Comparison of ENCODE assay signal across 34 cellular contexts in genomic region chr5:112849912-112850311, GRCh38. TPM values are rescaled to one million over a fixed set of nuclear protein-coding genes. Genes with fewer than 3 reads are reported as not detected.
DNase-seq lines count a peak whose midpoint lies in the region; ATAC-seq, FAIRE-seq and TF ChIP-seq lines count a peak whose summit lies in the region.
"Had no signal": no experiment of that assay in that cellular context is flagged by ENCODE, and none has a peak within 500 bp of the region (broad histone marks: within the 10 kb centered on the region; RNA-seq: fewer than 3 reads in every experiment).

No MANE protein-coding gene starts in this region.

- H3K9me2 ChIP-seq in SK-N-SH = no peaks in the 10 kb centered on the region
- no peaks in the 10 kb centered on the region for H3K9me2 ChIP-seq in Karpas-422 (replicated peaks; ENCODE audit: insufficient read depth, low read length)

- no peak for TF ChIP-seq POLR2A in GM12878 (IDR thresholded peaks at IDR 0.05; ENCODE audit: low read depth, low read length)

- ATAC-seq in SK-N-SH treated with all-trans-retinoic acid at 6 μM for 48 hours (no peak), GM12878 (no peak)
- ATAC-seq: A549; CD8-positive, alpha-beta T cell had no signal

- H3K79me2 ChIP-seq in SK-N-SH (ENCODE audit: insufficient read depth) (no peaks in the 10 kb centered on the region), Karpas-422 (ENCODE audit: low read length) (no peaks in the 10 kb centered on the region), GM12878 (ENCODE audit: control insufficient read depth, insufficient read depth, low read length) (no peaks in the 10 kb centered on the region)

- RAD21 ChIA-PET in GM12878 (lab: Charles Lee; ENCODE audit: unreplicated experiment) = no interaction called here

- intact Hi-C loops in GM12878 (cut with micrococcal nuclease; ENCODE audit: unreplicated experiment) = loop anchor here (2.0 to 5.0 kb wide), 2 partner anchors 158 to 299 kb away; no protein-coding TSS in a partner anchor

- in situ Hi-C loops in GM12878 (cut with MboI) = no loop called here

- TF ChIP-seq CTCF in SK-N-SH (IDR thresholded peaks at IDR 0.05) (no peak), GM12878 (IDR thresholded peaks at IDR 0.05 in 2 of 3, conservative IDR thresholded peaks at IDR 0.05 in 1 of 3; ENCODE audit: control insufficient read depth in 2 of 3, extremely low read depth in 1 of 3, insufficient read depth in 1 of 3, low read depth in 3 of 3, low read length in 3 of 3) (no peak)

- H3K4me1 ChIP-seq in SK-N-SH (ENCODE audit: control insufficient read depth in 1 of 2, insufficient read depth in 2 of 2, low read depth in 1 of 2, low read length in 1 of 2) (peaks cover 0 to 2% of the 10 kb centered on the region in 2 experiments; a peak in 2 of 4 replicates), Karpas-422 (ENCODE audit: low read length) (peaks cover 46% of the 10 kb centered on the region), GM12878 (ENCODE audit: control insufficient read depth, insufficient read depth, low read length) (no peaks in the 10 kb centered on the region)
- H3K4me1 ChIP-seq: A549; BE2C; BLaER1; BLaER1 treated with 17β-estradiol and CSF1 and Interleukin-3, amounts not matched to agents 10 nM and 100 nM; Caco-2 had no signal

- CTCF ChIA-PET in SK-N-SH (lab: Yijun Ruan, JAX) = interaction anchor here (0.7 kb wide), 1 partner anchor 146 kb away, joined by 3 read pairs; no protein-coding TSS in a partner anchor
- CTCF ChIA-PET in HEK293T (lab: Yijun Ruan, JAX) = no interaction called here
- CTCF ChIA-PET in GM12878 (lab: Yijun Ruan, JAX) = interaction anchor here (1.1 kb wide), 1 partner anchor 73 kb away, joined by 3 read pairs; no protein-coding TSS in a partner anchor

- H3K9me3 ChIP-seq in SK-N-SH (no peaks in the 10 kb centered on the region), Karpas-422 (ENCODE audit: low read length) (peaks cover 7% of the 10 kb centered on the region), GM12878 (replicated peaks; ENCODE audit: control insufficient read depth, insufficient read depth, low read length) (peaks cover 2% of the 10 kb centered on the region; the same call in 2 of the 3 replicates)
- H3K9me3 ChIP-seq: BE2C had no signal

- DNase-seq in SK-N-SH = no peak
- DNase-seq in HEK293T (ENCODE audit: extremely low spot score) = no peak
- no peak for DNase-seq in Karpas-422
- DNase-seq in GM12878 (ENCODE audit: low read depth, low spot score) = no peak
- DNase-seq in NCI-H2196 (lab: John Stamatoyannopoulos, UW; ENCODE audit: unreplicated experiment) = no peak
- DNase-seq in SIG-M5 (lab: John Stamatoyannopoulos, UW) = no peak
- no peak for DNase-seq in NCI-H82 treated with DMSO at 0.1 percent for 48 hours (lab: John Stamatoyannopoulos, UW; ENCODE audit: unreplicated experiment)
- DNase-seq: 8988T; ACHN; AML-193; BE2C; C1 segment of cervical spinal cord; Caco-2; Calu3; CD4-positive, alpha-beta memory T cell; CD4-positive, alpha-beta T cell; CD4-positive, CD25-positive, alpha-beta regulatory T cell; CD8-positive, alpha-beta memory T cell; CD8-positive, alpha-beta T cell; COR-L47; DMS 273 treated with DMSO at 0.1 percent for 48 hours; DMS153; DMS53; DMS79; DMS79 treated with DMSO at 0.1 percent for 48 hours; DND-41; EL had no signal

- H3K9ac ChIP-seq in SK-N-SH (no peak overlapping the region), Karpas-422 (ENCODE audit: low read length) (no peak overlapping the region), GM12878 (ENCODE audit: control insufficient read depth, insufficient read depth, low read length) (no peak overlapping the region)
- H3K9ac ChIP-seq: BLaER1; BLaER1 treated with 17β-estradiol and CSF1 and Interleukin-3, amounts not matched to agents 10 nM and 100 nM had no signal

- WGBS in SK-N-SH (ENCODE audit: low lambda C conversion rate) = 87% methylated on average over 2 of the region's 2 CpGs
- WGBS in GM12878 (ENCODE audit: insufficient coverage, insufficient replicate concordance, low lambda C conversion rate, missing lambda C conversion rate) = 61% methylated on average over 2 of the region's 2 CpGs

- H3K27me3 ChIP-seq in SK-N-SH (ENCODE audit: insufficient read depth) = no peaks in the 10 kb centered on the region
- no peaks in the 10 kb centered on the region for H3K27me3 ChIP-seq in Karpas-422 (ENCODE audit: low read length)
- no peaks in the 10 kb centered on the region for H3K27me3 ChIP-seq in GM12878 (replicated peaks in 1 of 2; ENCODE audit: control insufficient read depth in 2 of 2, insufficient read depth in 2 of 2, low read length in 1 of 2)
- H3K27me3 ChIP-seq: BE2C; BLaER1; BLaER1 treated with 17β-estradiol and CSF1 and Interleukin-3, amounts not matched to agents 10 nM and 100 nM had no signal

- POLR2A ChIA-PET in SK-N-SH (lab: Yijun Ruan, JAX) = no interaction called here
- POLR2A ChIA-PET in HEK293T (lab: Yijun Ruan, JAX) = no interaction called here
- POLR2A ChIA-PET in GM12878 (lab: Charles Lee) = interaction anchor here (0.6 kb wide), 1 partner anchor 23 kb away, joined by 5 read pairs; no protein-coding TSS in a partner anchor

- H3K36me3 ChIP-seq in SK-N-SH (replicated peaks in 1 of 2; ENCODE audit: control insufficient read depth in 1 of 2, insufficient read depth in 2 of 2, low read length in 1 of 2) = no peaks in the 10 kb centered on the region
- no peaks in the 10 kb centered on the region for H3K36me3 ChIP-seq in Karpas-422 (ENCODE audit: insufficient read depth, low read length)
- no peaks in the 10 kb centered on the region for H3K36me3 ChIP-seq in GM12878 (ENCODE audit: control insufficient read depth in 2 of 2, insufficient read depth in 2 of 2, low read length in 1 of 2)
- H3K36me3 ChIP-seq: BE2C; BLaER1; BLaER1 treated with 17β-estradiol and CSF1 and Interleukin-3, amounts not matched to agents 10 nM and 100 nM had no signal

- TF ChIP-seq EP300 in SK-N-SH (IDR thresholded peaks at IDR 0.05; ENCODE audit: borderline replicate concordance in 1 of 2, low read depth in 1 of 2, low read length in 1 of 2) (no peak), GM12878 (IDR thresholded peaks at IDR 0.05; ENCODE audit: borderline replicate concordance in 1 of 2, control insufficient read depth in 1 of 2, low read depth in 2 of 2, low read length in 2 of 2) (no peak)

- SMC1A ChIA-PET in GM12878 (lab: Charles Lee; ENCODE audit: uncharacterized antibody, unreplicated experiment) = no interaction called here

- FAIRE-seq in GM12878 (lab: Jason Lieb, UNC) = no peak
- FAIRE-seq: A204.1 had no signal

- H3F3A ChIP-seq in SK-N-SH (replicated peaks; ENCODE audit: insufficient read depth) = peaks cover 16% of the 10 kb centered on the region

- no peak for TF ChIP-seq RAD21 in SK-N-SH (IDR thresholded peaks at IDR 0.05; ENCODE audit: low read length)
- no peak for TF ChIP-seq RAD21 in GM12878 (IDR thresholded peaks at IDR 0.05; ENCODE audit: insufficient read depth, low read depth, low read length)

- BruUV-seq in GM12878 (replicated peaks; lab: Mats Ljungman, UMichigan) = no TSS peak

- H3K4me3 ChIP-seq in SK-N-SH (ENCODE audit: low read depth in 2 of 2, low read length in 1 of 2) (no peak overlapping the region), Karpas-422 (ENCODE audit: low read length) (no peak overlapping the region), GM12878 (no peak overlapping the region)
- H3K4me3 ChIP-seq: A549; BLaER1; BLaER1 treated with 17β-estradiol and CSF1 and Interleukin-3, amounts not matched to agents 10 nM and 100 nM had no signal

- H3K4me2 ChIP-seq in SK-N-SH = no peak overlapping the region
- no peak overlapping the region for H3K4me2 ChIP-seq in Karpas-422 (ENCODE audit: low read depth, low read length, poor library complexity, severe bottlenecking)
- H3K4me2 ChIP-seq in GM12878 (ENCODE audit: control insufficient read depth, insufficient read depth) = no peak overlapping the region
- H3K4me2 ChIP-seq: A549; BLaER1; BLaER1 treated with 17β-estradiol and CSF1 and Interleukin-3, amounts not matched to agents 10 nM and 100 nM had no signal

- H4K20me1 ChIP-seq in SK-N-SH (ENCODE audit: insufficient read depth) = no peaks in the 10 kb centered on the region
- H4K20me1 ChIP-seq in Karpas-422 (ENCODE audit: insufficient read depth, low read depth, low read length) = no peaks in the 10 kb centered on the region
- H4K20me1 ChIP-seq in GM12878 (ENCODE audit: control insufficient read depth, insufficient read depth) = no peaks in the 10 kb centered on the region
- H4K20me1 ChIP-seq: BLaER1; BLaER1 treated with 17β-estradiol and CSF1 and Interleukin-3, amounts not matched to agents 10 nM and 100 nM had no signal

- H3K27ac ChIP-seq in SK-N-SH (ENCODE audit: low read depth in 2 of 2, low read length in 1 of 2) (no peak overlapping the region), Karpas-422 (ENCODE audit: low read length) (peak overlapping the region; percentile 17; the same call in 1 of the 2 replicates), GM12878 (ENCODE audit: control insufficient read depth, insufficient read depth) (no peak overlapping the region)
- H3K27ac ChIP-seq: 22Rv1; A549; BLaER1; BLaER1 treated with 17β-estradiol and CSF1 and Interleukin-3, amounts not matched to agents 10 nM and 100 nM; C4-2B had no signal

- H2AFZ ChIP-seq in SK-N-SH (ENCODE audit: low read depth) (no peak overlapping the region), Karpas-422 (ENCODE audit: low read length) (no peak overlapping the region), GM12878 (ENCODE audit: control insufficient read depth, low read depth, low read length) (no peak overlapping the region)

TF ChIP-seq in HEK293T, 16 proteins besides CTCF, POLR2A, EP300 and RAD21 (continues in another document):
- TF ChIP-seq SP1 (IDR thresholded peaks at IDR 0.05) = no peak

RNA-seq across cellular contexts. Expression of gene SRP19, which starts 11.2 kb away (rescaled TPM):
- polyA plus RNA-seq in SK-N-SH (2012; rRNA removed) = 46.4 and 54.1 TPM in 2 replicates
- 71.7 and 129 TPM in 2 replicates for polyA plus RNA-seq in SK-N-SH (2012; cell fraction: cytosol; rRNA removed)
- 18.3 and 33.4 TPM in 2 replicates for polyA plus RNA-seq in SK-N-SH (2012; cell fraction: nucleus; rRNA removed)
- 61.9 and 72.7 TPM in 2 replicates for total RNA-seq in Karpas-422 (2014; rRNA removed; shearing (Covaris generic); ENCODE audit: low replicate concordance)
- total RNA-seq in GM12878 (2013; cell fraction: nucleolus; rRNA removed) = 33.3 and 45.4 TPM in 2 replicates
- total RNA-seq in GM12878 (2014; rRNA removed) = 48.6 and 61.4 TPM in 2 replicates
- total RNA-seq in GM12878 (2014; rRNA removed; fragmentation: Illumina TruSeq; extraction: Trizol) = 137 and 155 TPM in 2 replicates
- 43.4 TPM in 2 replicates for total RNA-seq in GM12878 (2021)
- polyA plus RNA-seq in GM12878 (2011; ENCODE audit: low read depth) = 27.5 TPM
- polyA plus RNA-seq in GM12878 (2011; rRNA removed) = 72.9 and 104 TPM in 2 replicates
- polyA plus RNA-seq in GM12878 (2011; cell fraction: cytosol; rRNA removed) = 16.4 and 19.4 TPM in 2 replicates
- 22.6 and 29.7 TPM in 2 replicates for polyA plus RNA-seq in GM12878 (2011; cell fraction: nucleus; rRNA removed)
- 50.7 and 87.7 TPM in 2 replicates for polyA plus RNA-seq in GM12878 (2012)
- 157 and 200 TPM in 2 replicates for polyA plus RNA-seq in GM12878 (2014; fragmentation: Illumina TruSeq; extraction: Trizol)
- polyA plus RNA-seq in GM12878 (2014; fragmentation: Nextera tagmentation; extraction: Ambion mirVana) = 100 to 1,000 TPM; 301 to 379 TPM
- polyA plus RNA-seq in GM12878 (2014; rRNA removed) = 68.0 and 76.2 TPM in 2 replicates
- 100 to 1,000 TPM; 203 to 215 TPM for polyA plus RNA-seq in GM12878 (2016; fragmentation: Nextera tagmentation; extraction: Ambion mirVana)
- polyA minus RNA-seq in GM12878 (2011; rRNA and poly(A)+ RNA removed) = 6.5 and 13.8 TPM in 2 replicates
- polyA minus RNA-seq in GM12878 (2011; cell fraction: cytosol; rRNA and poly(A)+ RNA removed) = 4.0 and 12.9 TPM in 2 replicates
- polyA minus RNA-seq in GM12878 (2011; cell fraction: nucleus; rRNA and poly(A)+ RNA removed) = 6.9 and 14.8 TPM in 2 replicates
